ENCODE assay signal across 12 cellular contexts in genomic region chr9:89808076-89808701, GRCh38.
DNase-seq lines count a peak whose midpoint lies in the region; ATAC-seq and TF ChIP-seq lines count a peak whose summit lies in the region.
"Had no signal": no experiment of that assay in that cellular context is flagged by ENCODE, and none has a peak within 500 bp of the region (broad histone marks: within the 10 kb centered on the region; RNA-seq: fewer than 3 reads in every experiment).

No MANE protein-coding gene starts in this region.

- peak; percentile 33 for DNase-seq in activated CD8-positive, alpha-beta memory T cell treated with anti-CD3 and anti-CD28 coated beads for 24 hours
- DNase-seq in activated CD8-positive, alpha-beta memory T cell treated with anti-CD3 and anti-CD28 coated beads, Interleukin-2, amount 50 U/mL, for 48 hours: no peak
- DNase-seq in NCI-H510A (lab: John Stamatoyannopoulos, UW): peak; percentile 68
- no peak for DNase-seq in epithelial cell of proximal tubule (ENCODE audit: low read depth)
- DNase-seq in SKM-1 treated with dmso at 0.1 percent for 144 hours (lab: John Stamatoyannopoulos, UW; ENCODE audit: unreplicated experiment): no peak
- DNase-seq in erythroblast (lab: John Stamatoyannopoulos, UW): no peak
- DNase-seq in Calu3: no peak
- DNase-seq: foreskin keratinocyte; midbrain; stimulated activated naive CD4-positive, alpha-beta T cell treated with Interleukin-2 at 50 U/mL for 16 hours had no signal

- H3K27me3 Mint-ChIP-seq in stimulated activated memory B cell treated with anti-CD40 and anti-IgM and Interleukin-4, amounts not matched to agents 10 μg/mL and 1 μg/mL and 100 μg/mL, for 72 hours: peaks cover 9% of the 10 kb centered on the region
- peaks cover 92% of the 10 kb centered on the region for H3K27me3 Mint-ChIP-seq in Calu3 (ENCODE audit: unreplicated experiment)

- intact Hi-C loops in Calu3 (cut with micrococcal nuclease; ENCODE audit: unreplicated experiment): no loop called here

- BruUV-seq in Calu3 (replicated peaks; lab: Mats Ljungman, UMichigan): no TSS peak

- CTCF ChIA-PET in Calu3 (lab: Charles Lee): no interaction called here

- no peak for TF ChIP-seq POLR2A in erythroblast (IDR thresholded peaks at IDR 0.05; ENCODE audit: low read length)

- peak; percentile 43 for ATAC-seq in stimulated activated memory B cell treated with anti-CD40 and anti-IgM and Interleukin-4, amounts not matched to agents 10 μg/mL and 1 μg/mL and 100 μg/mL, for 72 hours
- ATAC-seq: foreskin keratinocyte had no signal

- H3K4me3 ChIP-seq in epithelial cell of proximal tubule (ENCODE audit: low read depth, low read length): no peak overlapping the region
- H3K4me3 ChIP-seq: SK-N-MC had no signal

- H3K36me3 Mint-ChIP-seq in stimulated activated memory B cell treated with anti-CD40 and anti-IgM and Interleukin-4, amounts not matched to agents 10 μg/mL and 1 μg/mL and 100 μg/mL, for 72 hours: no peaks in the 10 kb centered on the region
- H3K36me3 Mint-ChIP-seq in Calu3 (ENCODE audit: insufficient read depth, unreplicated experiment): no peaks in the 10 kb centered on the region

- TF ChIP-seq CTCF in epithelial cell of proximal tubule (conservative IDR thresholded peaks at IDR 0.05; ENCODE audit: low read depth, low read length) (peak; percentile 27), Calu3 (IDR thresholded peaks at IDR 0.05; ENCODE audit: unreplicated experiment) (no peak)

- peak overlapping the region; percentile 54 for H3K27ac Mint-ChIP-seq in stimulated activated memory B cell treated with anti-CD40 and anti-IgM and Interleukin-4, amounts not matched to agents 10 μg/mL and 1 μg/mL and 100 μg/mL, for 72 hours
- H3K27ac Mint-ChIP-seq in Calu3 (ENCODE audit: unreplicated experiment): no peak overlapping the region

- no peak overlapping the region for H3K4me3 Mint-ChIP-seq in stimulated activated memory B cell treated with anti-CD40 and anti-IgM and Interleukin-4, amounts not matched to agents 10 μg/mL and 1 μg/mL and 100 μg/mL, for 72 hours
- H3K4me3 Mint-ChIP-seq in Calu3 (ENCODE audit: low read depth, unreplicated experiment): no peak overlapping the region

- H3K4me1 Mint-ChIP-seq in stimulated activated memory B cell treated with anti-CD40 and anti-IgM and Interleukin-4, amounts not matched to agents 10 μg/mL and 1 μg/mL and 100 μg/mL, for 72 hours: peaks cover 13% of the 10 kb centered on the region
- no peaks in the 10 kb centered on the region for H3K4me1 Mint-ChIP-seq in Calu3 (ENCODE audit: low read depth, unreplicated experiment)

- H3K9me3 Mint-ChIP-seq in stimulated activated memory B cell treated with anti-CD40 and anti-IgM and Interleukin-4, amounts not matched to agents 10 μg/mL and 1 μg/mL and 100 μg/mL, for 72 hours: no peaks in the 10 kb centered on the region
- no peaks in the 10 kb centered on the region for H3K9me3 Mint-ChIP-seq in Calu3 (ENCODE audit: low read depth, unreplicated experiment)

Comparison
In these comparisons a context has a peak if more than half of its experiments do, and no peak if none do; other contexts are left out.
1. DNase-seq: peak in activated CD8-positive, alpha-beta memory T cell treated with anti-CD3 and anti-CD28 coated beads for 24 hours (single experiment) and NCI-H510A (single experiment); none in activated CD8-positive, alpha-beta memory T cell treated with anti-CD3 and anti-CD28 coated beads, Interleukin-2, amount 50 U/mL, for 48 hours (single experiment), epithelial cell of proximal tubule (single experiment), SKM-1 treated with dmso at 0.1 percent for 144 hours (single experiment), erythroblast (0 of 2) and Calu3 (single experiment).